ENCODE assay signal across 25 cellular contexts in genomic region chr7:16818732-16819131, GRCh38. TPM values are rescaled to one million over a fixed set of nuclear protein-coding genes. Genes with fewer than 3 reads are reported as not detected.
"Had no signal": no experiment of that assay in that cellular context is flagged by ENCODE, and none has a peak within 500 bp of the region (broad histone marks: within the 10 kb centered on the region; RNA-seq: fewer than 3 reads in every experiment).

No MANE protein-coding gene starts in this region.

- H3K4me2 ChIP-seq: KMS-11, SK-N-SH had no signal

- DNase-seq: IMR-90; Kasumi-1; NCI-H1092; NCI-H1105 treated with DMSO at 0.1 percent for 48 hours; NCI-H1417 treated with DMSO at 0.1 percent for 48 hours; NCI-H146; NCI-H1694 treated with DMSO at 0.1 percent for 48 hours; NCI-H1930; NCI-H2081; NCI-H2107; NCI-H2171; NCI-H226; NCI-H446; NCI-H510A; NCI-H524 treated with DMSO at 0.1 percent for 48 hours; NCI-H69; NCI-H774; NK-92 treated with Interleukin-12 subunit alpha and Interleukin-12 subunit beta, amount 100 ng/mL, for 24 hours; SHP77; SK-N-SH; SW 1271; T-cell had no signal

- H3K9ac ChIP-seq: KMS-11, SK-N-SH had no signal

- ATAC-seq: Panc1, T-cell had no signal

- H3K27ac ChIP-seq: KMS-11, RWPE1 had no signal

- H3K9me3 ChIP-seq: SK-N-SH had no signal

RNA-seq across cellular contexts. Expression of gene AGR2, which starts 13.9 kb away (rescaled TPM):
- polyA plus RNA-seq: IMR-90, SK-N-SH had no signal
